In genomic region chr17:67696853-67697505, GRCh38 we compare ENCODE assay signal across 16 cellular contexts. TPM values are rescaled to one million over a fixed set of nuclear protein-coding genes. Genes with fewer than 3 reads are reported as not detected.
DNase-seq lines count a peak whose midpoint lies in the region; ATAC-seq and TF ChIP-seq lines count a peak whose summit lies in the region.
"Had no signal": no experiment of that assay in that cellular context is flagged by ENCODE, and none has a peak within 500 bp of the region (broad histone marks: within the 10 kb centered on the region; RNA-seq: fewer than 3 reads in every experiment).

No MANE protein-coding gene starts in this region.

- H3K36me3 Mint-ChIP-seq in naive thymus-derived CD4-positive, alpha-beta T cell: peaks cover 8 to 21% (median 21%) of the 10 kb centered on the region in 5 donors
- H3K36me3 Mint-ChIP-seq in Calu3 (ENCODE audit: insufficient read depth, unreplicated experiment): no peaks in the 10 kb centered on the region

- no peak for ATAC-seq in naive thymus-derived CD4-positive, alpha-beta T cell
- ATAC-seq: esophagus mucosa, gastroesophageal sphincter, Panc1 had no signal

- H3K27me3 ChIP-seq in naive thymus-derived CD4-positive, alpha-beta T cell (ENCODE audit: control insufficient read depth in 2 of 2, insufficient read depth in 2 of 2, low read length in 2 of 2): no peaks in the 10 kb centered on the region
- H3K27me3 ChIP-seq: gastroesophageal sphincter, upper lobe of right lung had no signal

- H3K9me3 ChIP-seq in naive thymus-derived CD4-positive, alpha-beta T cell (ENCODE audit: control insufficient read depth in 2 of 3, low read length in 3 of 3): no peaks in the 10 kb centered on the region
- H3K9me3 ChIP-seq: gastroesophageal sphincter, upper lobe of right lung had no signal

- H3K27me3 Mint-ChIP-seq in naive thymus-derived CD4-positive, alpha-beta T cell: no peaks in the 10 kb centered on the region
- H3K27me3 Mint-ChIP-seq in Calu3 (ENCODE audit: unreplicated experiment): no peaks in the 10 kb centered on the region

- POLR2A ChIA-PET in naive thymus-derived CD4-positive, alpha-beta T cell (lab: Charles Lee): no interaction called here

- no peak overlapping the region for H3K27ac ChIP-seq in naive thymus-derived CD4-positive, alpha-beta T cell (ENCODE audit: low read depth, low read length)
- H3K27ac ChIP-seq: gastroesophageal sphincter, upper lobe of right lung had no signal

- no peak overlapping the region for H3K4me3 ChIP-seq in naive thymus-derived CD4-positive, alpha-beta T cell (ENCODE audit: low read length)
- H3K4me3 ChIP-seq: gastroesophageal sphincter, smooth muscle cell, upper lobe of right lung had no signal

- peaks cover 0 to 4% (median 0%) of the 10 kb centered on the region in 11 donors for H3K9me3 Mint-ChIP-seq in naive thymus-derived CD4-positive, alpha-beta T cell
- no peaks in the 10 kb centered on the region for H3K9me3 Mint-ChIP-seq in Calu3 (ENCODE audit: low read depth, unreplicated experiment)

- H3K4me1 Mint-ChIP-seq in naive thymus-derived CD4-positive, alpha-beta T cell: peaks cover 0 to 4% (median 0%) of the 10 kb centered on the region in 7 donors
- H3K4me1 Mint-ChIP-seq in Calu3 (ENCODE audit: low read depth, unreplicated experiment): peaks cover 8% of the 10 kb centered on the region

- H3K27ac Mint-ChIP-seq in naive thymus-derived CD4-positive, alpha-beta T cell: peak overlapping the region in 5 of 9 donors; percentile 7 to 67 (median 33)
- no peak overlapping the region for H3K27ac Mint-ChIP-seq in Calu3 (ENCODE audit: unreplicated experiment)

- H3K36me3 ChIP-seq in naive thymus-derived CD4-positive, alpha-beta T cell (ENCODE audit: control insufficient read depth in 2 of 3, insufficient read depth in 3 of 3, low read length in 3 of 3): peaks cover 0 to 23% (median 0%) of the 10 kb centered on the region in 3 experiments
- H3K36me3 ChIP-seq: upper lobe of right lung had no signal

- H3K4me1 ChIP-seq in naive thymus-derived CD4-positive, alpha-beta T cell (ENCODE audit: control insufficient read depth in 2 of 2, insufficient read depth in 2 of 2, low read length in 2 of 2): no peaks in the 10 kb centered on the region
- H3K4me1 ChIP-seq: gastroesophageal sphincter, upper lobe of right lung had no signal

- CTCF ChIA-PET in naive thymus-derived CD4-positive, alpha-beta T cell (lab: Charles Lee): interaction anchor here (0.6 kb wide), 2 partner anchors 94 to 321 kb away, joined by 3 read pairs; no protein-coding TSS in a partner anchor
- CTCF ChIA-PET in Calu3 (lab: Charles Lee): interaction anchor here (0.6 to 1.6 kb wide), 3 partner anchors 10 to 49 kb away, joined by 3 to 5 read pairs (median 4); no protein-coding TSS in a partner anchor

- no peak for TF ChIP-seq CTCF in Calu3 (IDR thresholded peaks at IDR 0.05; ENCODE audit: unreplicated experiment)

- intact Hi-C loops in naive thymus-derived CD4-positive, alpha-beta T cell (cut with micrococcal nuclease): no loop called here
- intact Hi-C loops in Calu3 (cut with micrococcal nuclease; ENCODE audit: unreplicated experiment): no loop called here

- BruUV-seq in Calu3 (replicated peaks; lab: Mats Ljungman, UMichigan): no TSS peak

- DNase-seq in NCI-H1092 treated with DMSO at 0.1 percent for 48 hours (lab: John Stamatoyannopoulos, UW) (peak; percentile 37), NCI-H1092 (lab: John Stamatoyannopoulos, UW) (no peak), NCI-H1417 treated with DMSO at 0.1 percent for 48 hours (lab: John Stamatoyannopoulos, UW) (peak; percentile 78), NCI-H69 (lab: John Stamatoyannopoulos, UW) (peak; percentile 93), NCI-H2227 (lab: John Stamatoyannopoulos, UW; ENCODE audit: unreplicated experiment) (no peak), NCI-H2029 (lab: John Stamatoyannopoulos, UW) (no peak), Calu3 (no peak)
- DNase-seq in naive thymus-derived CD4-positive, alpha-beta T cell: no peak
- DNase-seq: activated CD4-positive, alpha-beta T cell treated with anti-CD3 and anti-CD28 coated beads, Interleukin-2, amount 50 U/mL, for 48 hours; anterior cingulate cortex; KBM-7; upper lobe of right lung had no signal

- peak overlapping the region in 1 of 10 donors; percentile 3 for H3K4me3 Mint-ChIP-seq in naive thymus-derived CD4-positive, alpha-beta T cell
- no peak overlapping the region for H3K4me3 Mint-ChIP-seq in Calu3 (ENCODE audit: low read depth, unreplicated experiment)

RNA-seq across cellular contexts. Expression of gene NOL11, which starts 20.8 kb away (rescaled TPM):
- total RNA-seq in naive thymus-derived CD4-positive, alpha-beta T cell: 10 to 100 TPM; 50.0 to 72.9 (median 65.1) TPM
- 10 to 100 TPM; 33.6 to 49.1 TPM for polyA plus RNA-seq in naive thymus-derived CD4-positive, alpha-beta T cell
- 58.7 and 64.8 TPM in 2 replicates for total RNA-seq in Calu3 (2022)

Comparison
In these comparisons a context has a peak if more than half of its experiments do, and no peak if none do; other contexts are left out.
1. DNase-seq: peak in NCI-H1092 treated with DMSO at 0.1 percent for 48 hours (single experiment), NCI-H1417 treated with DMSO at 0.1 percent for 48 hours (single experiment) and NCI-H69 (single experiment); none in NCI-H1092 (single experiment), naive thymus-derived CD4-positive, alpha-beta T cell (0 of 9), NCI-H2227 (single experiment), NCI-H2029 (single experiment) and Calu3 (single experiment).